1 cellular context compared by ENCODE assay signal in the genomic region with DNA sequence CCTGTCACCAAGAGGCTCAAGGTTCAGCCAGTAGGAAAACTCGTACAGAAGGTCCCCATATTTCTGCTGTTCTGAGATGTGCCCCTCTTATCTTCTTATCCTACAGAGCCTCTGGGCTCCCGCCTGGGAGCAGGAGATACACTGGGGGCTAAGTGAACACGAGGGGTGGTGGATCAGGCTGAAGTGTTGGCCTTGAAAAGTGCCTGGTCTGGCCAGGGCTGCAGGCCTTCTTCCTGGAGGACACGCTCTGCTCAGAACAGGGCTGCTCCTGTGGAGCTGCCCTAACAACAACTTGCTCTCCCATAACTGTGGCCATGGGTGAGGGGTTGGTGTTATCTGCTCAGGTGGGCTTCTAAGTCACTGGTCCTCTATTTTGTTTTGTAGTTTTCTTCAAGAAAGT.
TF ChIP-seq lines count a peak whose summit lies in the region.

No MANE protein-coding gene starts in this region.

TF ChIP-seq in IMR-90, 13 proteins besides CTCF, POLR2A, EP300 and RAD21 (continued from another document):
- TF ChIP-seq ELK1 (IDR thresholded peaks at IDR 0.05; ENCODE audit: borderline replicate concordance, low read depth, low read length), result no peak
- no peak for TF ChIP-seq CHD1 (IDR thresholded peaks at IDR 0.05; ENCODE audit: low read depth, low read length)
- no peak for TF ChIP-seq SMC3 (IDR thresholded peaks at IDR 0.05; ENCODE audit: low read depth, low read length)
TF ChIP-seq in IMR-90: peak in this region for 0.
